1 cellular context compared by ENCODE assay signal in genomic region chr11:63532799-63533475, GRCh38.
TF ChIP-seq lines count a peak whose summit lies in the region.

No MANE protein-coding gene starts in this region.

TF ChIP-seq in H1, 55 proteins besides CTCF, POLR2A, EP300 and RAD21:
- no peak for TF ChIP-seq ATF2 (IDR thresholded peaks at IDR 0.05; ENCODE audit: low read length)
- no peak for TF ChIP-seq HDAC2 (IDR thresholded peaks at IDR 0.05; ENCODE audit: borderline replicate concordance in 1 of 2, low read depth in 2 of 2, low read length in 2 of 2)
- no peak for TF ChIP-seq KDM4A (IDR thresholded peaks at IDR 0.05; ENCODE audit: low read depth, low read length, severe bottlenecking)
- no peak for TF ChIP-seq TAF7 (optimal IDR thresholded peaks at IDR 0.05; ENCODE audit: borderline replicate concordance, low read depth, low read length)
- TF ChIP-seq NANOG (IDR thresholded peaks at IDR 0.05; ENCODE audit: insufficient read depth, low read depth, low read length, poor library complexity, severe bottlenecking), result no peak
- TF ChIP-seq JUND (IDR thresholded peaks at IDR 0.05; ENCODE audit: low read length), result peak; percentile 51; the same call in 1 of the 2 replicates
